14 cellular contexts compared by ENCODE assay signal in genomic region chr16:3954411-3954921, GRCh38.
DNase-seq lines count a peak whose midpoint lies in the region; ATAC-seq and TF ChIP-seq lines count a peak whose summit lies in the region.
"Had no signal": no experiment of that assay in that cellular context is flagged by ENCODE, and none has a peak within 500 bp of the region (broad histone marks: within the 10 kb centered on the region; RNA-seq: fewer than 3 reads in every experiment).

No MANE protein-coding gene starts in this region.

- TF ChIP-seq CTCF in right atrium auricular region (IDR thresholded peaks at IDR 0.05) (no peak), smooth muscle cell (IDR thresholded peaks at IDR 0.05; ENCODE audit: borderline replicate concordance, insufficient read depth, poor library complexity, severe bottlenecking) (no peak)

- DNase-seq in UCSD-AML1 (lab: John Stamatoyannopoulos, UW; ENCODE audit: unreplicated experiment), result peak; percentile 23
- no peak for DNase-seq in right atrium auricular region (ENCODE audit: low spot score)
- no peak for DNase-seq in globus pallidus (ENCODE audit: low spot score)
- DNase-seq in stimulated activated naive CD8-positive, alpha-beta T cell treated with anti-CD3 and anti-CD28 coated beads, Interleukin-15, Interleukin-2, amounts not matched to agents 100 U/mL and 50 U/mL, for 24 hours, result no peak
- DNase-seq in smooth muscle cell (lab: John Stamatoyannopoulos, UW; ENCODE audit: unreplicated experiment), result no peak
- DNase-seq: islet precursor cell had no signal

- 87% methylated on average over 15 of the region's 15 CpGs for WGBS in smooth muscle cell (ENCODE audit: low lambda C conversion rate)

- no peaks in the 10 kb centered on the region for H3K79me2 ChIP-seq in smooth muscle cell (ENCODE audit: low read depth)

- no peaks in the 10 kb centered on the region for H3F3A ChIP-seq in smooth muscle cell (ENCODE audit: low read depth)

- no peak overlapping the region for H2AFZ ChIP-seq in smooth muscle cell (ENCODE audit: low read depth)

- H3K9me3 ChIP-seq in BLaER1 (no peaks in the 10 kb centered on the region), right atrium auricular region (no peaks in the 10 kb centered on the region), smooth muscle cell (replicated peaks; ENCODE audit: low read depth) (no peaks in the 10 kb centered on the region)
- H3K9me3 ChIP-seq: HAP-1 had no signal

- no peaks in the 10 kb centered on the region for H4K20me1 ChIP-seq in BLaER1
- no peaks in the 10 kb centered on the region for H4K20me1 ChIP-seq in smooth muscle cell (ENCODE audit: low read depth)

- peak; percentile 45; the same call in 1 of the 2 replicates for TF ChIP-seq RAD21 in Ishikawa (IDR thresholded peaks at IDR 0.05; ENCODE audit: low read depth)

- H3K4me1 ChIP-seq in BLaER1 (peaks cover 72% of the 10 kb centered on the region), right atrium auricular region (peaks cover 0 to 54% of the 10 kb centered on the region in 2 donors), smooth muscle cell (ENCODE audit: low read depth) (no peaks in the 10 kb centered on the region)

- H3K27me3 ChIP-seq in BLaER1 (no peaks in the 10 kb centered on the region), right atrium auricular region (no peaks in the 10 kb centered on the region), smooth muscle cell (ENCODE audit: low read depth) (no peaks in the 10 kb centered on the region)

- H3K27ac ChIP-seq in BLaER1 (peak overlapping the region; percentile 44; the same call in 1 of the 2 replicates), right atrium auricular region (peak overlapping the region; percentile 21 to 23), smooth muscle cell (ENCODE audit: low read depth) (no peak overlapping the region)
- H3K27ac ChIP-seq: C4-2B had no signal

- no peak for ATAC-seq in stimulated activated naive CD8-positive, alpha-beta T cell treated with anti-CD3 and anti-CD28 coated beads, Interleukin-15, Interleukin-2, amounts not matched to agents 100 U/mL and 50 U/mL, for 24 hours
- no peak for ATAC-seq in GM21737 (IDR thresholded peaks at IDR 0.05; ENCODE audit: unreplicated experiment)
- ATAC-seq: activated CD4-positive, CD25-positive, alpha-beta regulatory T cell treated with anti-CD3 and anti-CD28 coated beads, Interleukin-2, amount 50 U/mL, for 24 hours; activated T-helper 17 cell treated with anti-CD3 and anti-CD28 coated beads, Interleukin-2, amount 50 U/mL, for 72 hours; stimulated activated memory B cell treated with anti-CD40 and anti-IgM and Interleukin-4, amounts not matched to agents 10 μg/mL and 1 μg/mL and 100 μg/mL, for 72 hours had no signal

- H3K4me3 ChIP-seq in BLaER1, result no peak overlapping the region
- no peak overlapping the region for H3K4me3 ChIP-seq in right atrium auricular region
- no peak overlapping the region for H3K4me3 ChIP-seq in smooth muscle cell
- H3K4me3 ChIP-seq: HAP-1 had no signal

- H3K9ac ChIP-seq in BLaER1 (peak overlapping the region; percentile 48; the same call in 1 of the 2 replicates), smooth muscle cell (ENCODE audit: low read depth) (no peak overlapping the region)

- no peak for TF ChIP-seq EP300 in Ishikawa (IDR thresholded peaks at IDR 0.05; ENCODE audit: borderline replicate concordance)

- H3K4me2 ChIP-seq in BLaER1 (peak overlapping the region; percentile 74), smooth muscle cell (no peak overlapping the region)

- H3K36me3 ChIP-seq in BLaER1, result no peaks in the 10 kb centered on the region
- H3K36me3 ChIP-seq in right atrium auricular region, result no peaks in the 10 kb centered on the region
- no peaks in the 10 kb centered on the region for H3K36me3 ChIP-seq in smooth muscle cell (ENCODE audit: low read depth)
- H3K36me3 ChIP-seq: HAP-1 had no signal

TF ChIP-seq in Ishikawa, 13 proteins besides CTCF, POLR2A, EP300 and RAD21:
- peak; percentile 30; the same call in 1 of the 2 replicates for TF ChIP-seq NFIC (IDR thresholded peaks at IDR 0.05)
- no peak for TF ChIP-seq CEBPB (IDR thresholded peaks at IDR 0.05)
- TF ChIP-seq YY1 (IDR thresholded peaks at IDR 0.05; ENCODE audit: low read depth), result no peak
